In the genomic region with DNA sequence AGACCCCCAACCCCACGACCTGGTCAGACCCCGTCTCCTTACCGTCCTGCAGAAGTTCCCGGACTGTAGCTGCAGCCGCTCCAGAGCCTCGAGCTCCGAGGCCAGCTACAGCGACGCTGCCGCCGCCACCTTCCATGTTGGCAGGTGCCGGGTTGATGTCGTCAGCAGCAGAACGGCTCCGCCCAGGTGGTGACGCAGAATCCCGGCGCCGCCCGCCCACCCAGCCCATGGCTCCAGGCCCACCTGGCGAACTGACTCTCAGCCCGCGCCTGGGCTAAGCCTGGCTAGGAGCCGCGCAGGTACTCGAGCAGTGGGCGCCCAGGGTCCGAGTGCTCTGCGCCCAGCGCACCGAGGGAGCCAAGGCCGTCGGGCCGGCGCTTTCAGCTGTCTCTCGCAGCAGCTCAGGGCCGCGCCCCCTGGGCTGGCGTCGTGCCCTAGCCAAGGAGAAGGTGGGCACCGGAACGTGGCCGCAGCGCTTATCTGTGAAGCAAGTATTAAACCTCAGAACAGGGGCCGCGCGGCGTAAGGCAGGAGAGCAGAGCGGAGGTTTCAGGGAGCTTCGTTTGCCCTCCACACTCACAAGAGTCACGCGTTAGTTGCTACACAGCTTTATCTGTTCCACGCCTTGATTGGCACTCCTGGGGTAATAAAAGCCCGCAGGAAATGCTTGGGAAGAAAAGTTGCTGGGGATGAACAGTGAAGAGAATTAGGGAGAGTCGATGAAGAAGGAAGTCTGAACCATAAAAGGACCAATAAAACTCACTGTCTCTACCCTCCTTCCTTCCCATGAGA, we compare ENCODE assay signal across 1 cellular context.
TF ChIP-seq lines count a peak whose summit lies in the region.

A gene (minus strand): TSS at position 160 of the 792 bp plus-strand sequence. CDS start 24 bp downstream, at position 136.
A gene with protein sequence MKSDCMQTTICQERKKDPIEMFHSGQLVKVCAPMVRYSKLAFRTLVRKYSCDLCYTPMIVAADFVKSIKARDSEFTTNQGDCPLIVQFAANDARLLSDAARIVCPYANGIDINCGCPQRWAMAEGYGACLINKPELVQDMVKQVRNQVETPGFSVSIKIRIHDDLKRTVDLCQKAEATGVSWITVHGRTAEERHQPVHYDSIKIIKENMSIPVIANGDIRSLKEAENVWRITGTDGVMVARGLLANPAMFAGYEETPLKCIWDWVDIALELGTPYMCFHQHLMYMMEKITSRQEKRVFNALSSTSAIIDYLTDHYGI (plus strand): TSS at position 211 of the 792 bp plus-strand sequence. CDS start 3,100 bp downstream, outside the sequence.

TF ChIP-seq in H1, 55 proteins besides CTCF, POLR2A, EP300 and RAD21 (continues in another document):
- TF ChIP-seq EGR1 (IDR thresholded peaks at IDR 0.05; ENCODE audit: borderline replicate concordance, low read depth, low read length), result peak; percentile 62; the same call in 1 of the 2 replicates
- TF ChIP-seq YY1 (IDR thresholded peaks at IDR 0.05; ENCODE audit: low read depth, low read length), result peak; percentile 89
- TF ChIP-seq HDAC2 (IDR thresholded peaks at IDR 0.05; ENCODE audit: borderline replicate concordance in 1 of 2, low read depth in 2 of 2, low read length in 2 of 2), result peak in 1 of 2 experiments; percentile 37; a peak in 1 of 4 replicates
- no peak for TF ChIP-seq BRCA1 (IDR thresholded peaks at IDR 0.05; ENCODE audit: low read depth, low read length)
- TF ChIP-seq JUN (IDR thresholded peaks at IDR 0.05; ENCODE audit: low read depth, low read length), result no peak
- no peak; the same call in 1 of the 2 replicates for TF ChIP-seq CHD1 (IDR thresholded peaks at IDR 0.05; ENCODE audit: low read depth, low read length)
- no peak for TF ChIP-seq MAFK (IDR thresholded peaks at IDR 0.05; ENCODE audit: low read depth, low read length)
- no peak for TF ChIP-seq NRF1 (IDR thresholded peaks at IDR 0.05; ENCODE audit: low read depth, low read length)
- TF ChIP-seq TBP (IDR thresholded peaks at IDR 0.05; ENCODE audit: low read depth, low read length), result peak; percentile 88
- peak; percentile 75; the same call in 1 of the 2 replicates for TF ChIP-seq SP1 (IDR thresholded peaks at IDR 0.05; ENCODE audit: low read depth, low read length)
- TF ChIP-seq, protein P1, sequence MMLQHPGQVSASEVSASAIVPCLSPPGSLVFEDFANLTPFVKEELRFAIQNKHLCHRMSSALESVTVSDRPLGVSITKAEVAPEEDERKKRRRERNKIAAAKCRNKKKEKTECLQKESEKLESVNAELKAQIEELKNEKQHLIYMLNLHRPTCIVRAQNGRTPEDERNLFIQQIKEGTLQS (IDR thresholded peaks at IDR 0.05; ENCODE audit: insufficient read depth, low read depth, low read length), result peak; percentile 75; the same call in 1 of the 2 replicates
- TF ChIP-seq, protein P2, sequence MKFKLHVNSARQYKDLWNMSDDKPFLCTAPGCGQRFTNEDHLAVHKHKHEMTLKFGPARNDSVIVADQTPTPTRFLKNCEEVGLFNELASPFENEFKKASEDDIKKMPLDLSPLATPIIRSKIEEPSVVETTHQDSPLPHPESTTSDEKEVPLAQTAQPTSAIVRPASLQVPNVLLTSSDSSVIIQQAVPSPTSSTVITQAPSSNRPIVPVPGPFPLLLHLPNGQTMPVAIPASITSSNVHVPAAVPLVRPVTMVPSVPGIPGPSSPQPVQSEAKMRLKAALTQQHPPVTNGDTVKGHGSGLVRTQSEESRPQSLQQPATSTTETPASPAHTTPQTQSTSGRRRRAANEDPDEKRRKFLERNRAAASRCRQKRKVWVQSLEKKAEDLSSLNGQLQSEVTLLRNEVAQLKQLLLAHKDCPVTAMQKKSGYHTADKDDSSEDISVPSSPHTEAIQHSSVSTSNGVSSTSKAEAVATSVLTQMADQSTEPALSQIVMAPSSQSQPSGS (IDR thresholded peaks at IDR 0.05; ENCODE audit: low read length), result 0 out of 2 replicates have a peak, but pooled peaks have one; percentile 40
- peak; percentile 83 for TF ChIP-seq KDM5A (IDR thresholded peaks at IDR 0.05; ENCODE audit: low read length)
- no peak for TF ChIP-seq TEAD4 (IDR thresholded peaks at IDR 0.05; ENCODE audit: low read depth, low read length)
- no peak for TF ChIP-seq RXRA (IDR thresholded peaks at IDR 0.05; ENCODE audit: insufficient read depth, low read depth, low read length)
- TF ChIP-seq POLR2AphosphoS5 (IDR thresholded peaks at IDR 0.05; ENCODE audit: low read depth, low read length), result peak; percentile 97
- TF ChIP-seq SUZ12 (IDR thresholded peaks at IDR 0.05; ENCODE audit: low read length), result no peak
- no peak for TF ChIP-seq SP2 (IDR thresholded peaks at IDR 0.05; ENCODE audit: low read length)
- TF ChIP-seq FOSL1 (IDR thresholded peaks at IDR 0.05; ENCODE audit: insufficient read depth, low read depth, low read length), result no peak
- TF ChIP-seq KDM1A (IDR thresholded peaks at IDR 0.05; ENCODE audit: borderline replicate concordance, low read length), result no peak
- TF ChIP-seq TAF7 (optimal IDR thresholded peaks at IDR 0.05; ENCODE audit: borderline replicate concordance, low read depth, low read length), result peak; percentile 73
- no peak for TF ChIP-seq CBX8 (IDR thresholded peaks at IDR 0.05; ENCODE audit: borderline replicate concordance, low read depth, low read length)
- TF ChIP-seq CREB1 (IDR thresholded peaks at IDR 0.05), result peak; percentile 99
- no peak for TF ChIP-seq BACH1 (IDR thresholded peaks at IDR 0.05; ENCODE audit: low read length)
- no peak for TF ChIP-seq ZNF274 (IDR thresholded peaks at IDR 0.05; ENCODE audit: borderline replicate concordance, extremely low read depth, low read length)
- peak; percentile 97 for TF ChIP-seq TAF1 (IDR thresholded peaks at IDR 0.05; ENCODE audit: low read depth, low read length)
- TF ChIP-seq, protein P3, sequence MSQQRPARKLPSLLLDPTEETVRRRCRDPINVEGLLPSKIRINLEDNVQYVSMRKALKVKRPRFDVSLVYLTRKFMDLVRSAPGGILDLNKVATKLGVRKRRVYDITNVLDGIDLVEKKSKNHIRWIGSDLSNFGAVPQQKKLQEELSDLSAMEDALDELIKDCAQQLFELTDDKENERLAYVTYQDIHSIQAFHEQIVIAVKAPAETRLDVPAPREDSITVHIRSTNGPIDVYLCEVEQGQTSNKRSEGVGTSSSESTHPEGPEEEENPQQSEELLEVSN (IDR thresholded peaks at IDR 0.05), result peak; percentile 74; the same call in 1 of the 2 replicates
- no peak; the same call in 1 of the 2 replicates for TF ChIP-seq CHD2 (IDR thresholded peaks at IDR 0.05; ENCODE audit: low read length)
- no peak for TF ChIP-seq SAP30 (IDR thresholded peaks at IDR 0.05; ENCODE audit: insufficient read depth, insufficient replicate concordance, low read length)
- TF ChIP-seq KDM4A (IDR thresholded peaks at IDR 0.05; ENCODE audit: low read depth, low read length, severe bottlenecking), result peak; percentile 76
- TF ChIP-seq EZH2 (IDR thresholded peaks at IDR 0.05; ENCODE audit: low read depth, low read length, severe bottlenecking), result no peak
- TF ChIP-seq PHF8 (conservative IDR thresholded peaks at IDR 0.05; ENCODE audit: low read depth, low read length), result peak; percentile 99
- TF ChIP-seq, protein P4, sequence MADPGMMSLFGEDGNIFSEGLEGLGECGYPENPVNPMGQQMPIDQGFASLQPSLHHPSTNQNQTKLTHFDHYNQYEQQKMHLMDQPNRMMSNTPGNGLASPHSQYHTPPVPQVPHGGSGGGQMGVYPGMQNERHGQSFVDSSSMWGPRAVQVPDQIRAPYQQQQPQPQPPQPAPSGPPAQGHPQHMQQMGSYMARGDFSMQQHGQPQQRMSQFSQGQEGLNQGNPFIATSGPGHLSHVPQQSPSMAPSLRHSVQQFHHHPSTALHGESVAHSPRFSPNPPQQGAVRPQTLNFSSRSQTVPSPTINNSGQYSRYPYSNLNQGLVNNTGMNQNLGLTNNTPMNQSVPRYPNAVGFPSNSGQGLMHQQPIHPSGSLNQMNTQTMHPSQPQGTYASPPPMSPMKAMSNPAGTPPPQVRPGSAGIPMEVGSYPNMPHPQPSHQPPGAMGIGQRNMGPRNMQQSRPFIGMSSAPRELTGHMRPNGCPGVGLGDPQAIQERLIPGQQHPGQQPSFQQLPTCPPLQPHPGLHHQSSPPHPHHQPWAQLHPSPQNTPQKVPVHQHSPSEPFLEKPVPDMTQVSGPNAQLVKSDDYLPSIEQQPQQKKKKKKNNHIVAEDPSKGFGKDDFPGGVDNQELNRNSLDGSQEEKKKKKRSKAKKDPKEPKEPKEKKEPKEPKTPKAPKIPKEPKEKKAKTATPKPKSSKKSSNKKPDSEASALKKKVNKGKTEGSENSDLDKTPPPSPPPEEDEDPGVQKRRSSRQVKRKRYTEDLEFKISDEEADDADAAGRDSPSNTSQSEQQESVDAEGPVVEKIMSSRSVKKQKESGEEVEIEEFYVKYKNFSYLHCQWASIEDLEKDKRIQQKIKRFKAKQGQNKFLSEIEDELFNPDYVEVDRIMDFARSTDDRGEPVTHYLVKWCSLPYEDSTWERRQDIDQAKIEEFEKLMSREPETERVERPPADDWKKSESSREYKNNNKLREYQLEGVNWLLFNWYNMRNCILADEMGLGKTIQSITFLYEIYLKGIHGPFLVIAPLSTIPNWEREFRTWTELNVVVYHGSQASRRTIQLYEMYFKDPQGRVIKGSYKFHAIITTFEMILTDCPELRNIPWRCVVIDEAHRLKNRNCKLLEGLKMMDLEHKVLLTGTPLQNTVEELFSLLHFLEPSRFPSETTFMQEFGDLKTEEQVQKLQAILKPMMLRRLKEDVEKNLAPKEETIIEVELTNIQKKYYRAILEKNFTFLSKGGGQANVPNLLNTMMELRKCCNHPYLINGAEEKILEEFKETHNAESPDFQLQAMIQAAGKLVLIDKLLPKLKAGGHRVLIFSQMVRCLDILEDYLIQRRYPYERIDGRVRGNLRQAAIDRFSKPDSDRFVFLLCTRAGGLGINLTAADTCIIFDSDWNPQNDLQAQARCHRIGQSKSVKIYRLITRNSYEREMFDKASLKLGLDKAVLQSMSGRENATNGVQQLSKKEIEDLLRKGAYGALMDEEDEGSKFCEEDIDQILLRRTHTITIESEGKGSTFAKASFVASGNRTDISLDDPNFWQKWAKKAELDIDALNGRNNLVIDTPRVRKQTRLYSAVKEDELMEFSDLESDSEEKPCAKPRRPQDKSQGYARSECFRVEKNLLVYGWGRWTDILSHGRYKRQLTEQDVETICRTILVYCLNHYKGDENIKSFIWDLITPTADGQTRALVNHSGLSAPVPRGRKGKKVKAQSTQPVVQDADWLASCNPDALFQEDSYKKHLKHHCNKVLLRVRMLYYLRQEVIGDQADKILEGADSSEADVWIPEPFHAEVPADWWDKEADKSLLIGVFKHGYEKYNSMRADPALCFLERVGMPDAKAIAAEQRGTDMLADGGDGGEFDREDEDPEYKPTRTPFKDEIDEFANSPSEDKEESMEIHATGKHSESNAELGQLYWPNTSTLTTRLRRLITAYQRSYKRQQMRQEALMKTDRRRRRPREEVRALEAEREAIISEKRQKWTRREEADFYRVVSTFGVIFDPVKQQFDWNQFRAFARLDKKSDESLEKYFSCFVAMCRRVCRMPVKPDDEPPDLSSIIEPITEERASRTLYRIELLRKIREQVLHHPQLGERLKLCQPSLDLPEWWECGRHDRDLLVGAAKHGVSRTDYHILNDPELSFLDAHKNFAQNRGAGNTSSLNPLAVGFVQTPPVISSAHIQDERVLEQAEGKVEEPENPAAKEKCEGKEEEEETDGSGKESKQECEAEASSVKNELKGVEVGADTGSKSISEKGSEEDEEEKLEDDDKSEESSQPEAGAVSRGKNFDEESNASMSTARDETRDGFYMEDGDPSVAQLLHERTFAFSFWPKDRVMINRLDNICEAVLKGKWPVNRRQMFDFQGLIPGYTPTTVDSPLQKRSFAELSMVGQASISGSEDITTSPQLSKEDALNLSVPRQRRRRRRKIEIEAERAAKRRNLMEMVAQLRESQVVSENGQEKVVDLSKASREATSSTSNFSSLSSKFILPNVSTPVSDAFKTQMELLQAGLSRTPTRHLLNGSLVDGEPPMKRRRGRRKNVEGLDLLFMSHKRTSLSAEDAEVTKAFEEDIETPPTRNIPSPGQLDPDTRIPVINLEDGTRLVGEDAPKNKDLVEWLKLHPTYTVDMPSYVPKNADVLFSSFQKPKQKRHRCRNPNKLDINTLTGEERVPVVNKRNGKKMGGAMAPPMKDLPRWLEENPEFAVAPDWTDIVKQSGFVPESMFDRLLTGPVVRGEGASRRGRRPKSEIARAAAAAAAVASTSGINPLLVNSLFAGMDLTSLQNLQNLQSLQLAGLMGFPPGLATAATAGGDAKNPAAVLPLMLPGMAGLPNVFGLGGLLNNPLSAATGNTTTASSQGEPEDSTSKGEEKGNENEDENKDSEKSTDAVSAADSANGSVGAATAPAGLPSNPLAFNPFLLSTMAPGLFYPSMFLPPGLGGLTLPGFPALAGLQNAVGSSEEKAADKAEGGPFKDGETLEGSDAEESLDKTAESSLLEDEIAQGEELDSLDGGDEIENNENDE (IDR thresholded peaks at IDR 0.05; ENCODE audit: insufficient replicate concordance, low read length), result no peak
- TF ChIP-seq SP4 (IDR thresholded peaks at IDR 0.05; ENCODE audit: low read length), result 0 out of 2 replicates have a peak, but pooled peaks have one; percentile 11
- peak; percentile 61 for TF ChIP-seq SRF (IDR thresholded peaks at IDR 0.05; ENCODE audit: low read depth, low read length)
- TF ChIP-seq CTBP2 (IDR thresholded peaks at IDR 0.05; ENCODE audit: borderline replicate concordance, insufficient read depth, insufficient read length, low read length), result no peak
- TF ChIP-seq RBBP5 (IDR thresholded peaks at IDR 0.05; ENCODE audit: borderline replicate concordance, low read depth, low read length), result peak; percentile 64; the same call in 1 of the 2 replicates
- TF ChIP-seq CBX5 (IDR thresholded peaks at IDR 0.05; ENCODE audit: low read depth, low read length), result no peak
- no peak for TF ChIP-seq TCF12 (IDR thresholded peaks at IDR 0.05; ENCODE audit: low read depth, low read length)
- no peak for TF ChIP-seq NANOG (IDR thresholded peaks at IDR 0.05; ENCODE audit: insufficient read depth, low read depth, low read length, poor library complexity, severe bottlenecking)
- no peak for TF ChIP-seq SIRT6 (IDR thresholded peaks at IDR 0.05; ENCODE audit: low read length)
- peak; percentile 5; the same call in 1 of the 2 replicates for TF ChIP-seq JUND (IDR thresholded peaks at IDR 0.05; ENCODE audit: low read length)
- TF ChIP-seq, protein P5, sequence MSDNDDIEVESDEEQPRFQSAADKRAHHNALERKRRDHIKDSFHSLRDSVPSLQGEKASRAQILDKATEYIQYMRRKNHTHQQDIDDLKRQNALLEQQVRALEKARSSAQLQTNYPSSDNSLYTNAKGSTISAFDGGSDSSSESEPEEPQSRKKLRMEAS (IDR thresholded peaks at IDR 0.05), result peak; percentile 72
- TF ChIP-seq CEBPB (IDR thresholded peaks at IDR 0.05; ENCODE audit: low read depth, low read length), result 0 out of 2 replicates have a peak, but pooled peaks have one; percentile 2
- TF ChIP-seq SIX5 (IDR thresholded peaks at IDR 0.05; ENCODE audit: low read depth, low read length), result no peak
- peak; percentile 90 for TF ChIP-seq ASH2L (IDR thresholded peaks at IDR 0.05; ENCODE audit: low read length)
- no peak for TF ChIP-seq BCL11A (IDR thresholded peaks at IDR 0.05; ENCODE audit: low read depth in 2 of 2, low read length in 2 of 2)
- TF ChIP-seq RNF2 (IDR thresholded peaks at IDR 0.05; ENCODE audit: borderline replicate concordance, low read depth, low read length, missing control alignments, poor library complexity, severe bottlenecking), result no peak
- TF ChIP-seq SIN3A (conservative IDR thresholded peaks at IDR 0.05 in 1 of 2, IDR thresholded peaks at IDR 0.05 in 1 of 2; ENCODE audit: low read depth in 1 of 2, low read length in 2 of 2), result peak in 1 of 2 experiments; percentile 29; a peak in 2 of 4 replicates
- TF ChIP-seq POU5F1 (IDR thresholded peaks at IDR 0.05; ENCODE audit: low read depth, low read length), result no peak
- no peak for TF ChIP-seq RFX5 (IDR thresholded peaks at IDR 0.05; ENCODE audit: borderline replicate concordance, low read depth, low read length)
- TF ChIP-seq GABPA (IDR thresholded peaks at IDR 0.05; ENCODE audit: borderline replicate concordance, insufficient read depth, low read length), result no peak
- TF ChIP-seq HDAC6 (IDR thresholded peaks at IDR 0.05; ENCODE audit: low read depth, low read length), result no peak
